ENCODE assay signal across 8 cellular contexts in the genomic region with DNA sequence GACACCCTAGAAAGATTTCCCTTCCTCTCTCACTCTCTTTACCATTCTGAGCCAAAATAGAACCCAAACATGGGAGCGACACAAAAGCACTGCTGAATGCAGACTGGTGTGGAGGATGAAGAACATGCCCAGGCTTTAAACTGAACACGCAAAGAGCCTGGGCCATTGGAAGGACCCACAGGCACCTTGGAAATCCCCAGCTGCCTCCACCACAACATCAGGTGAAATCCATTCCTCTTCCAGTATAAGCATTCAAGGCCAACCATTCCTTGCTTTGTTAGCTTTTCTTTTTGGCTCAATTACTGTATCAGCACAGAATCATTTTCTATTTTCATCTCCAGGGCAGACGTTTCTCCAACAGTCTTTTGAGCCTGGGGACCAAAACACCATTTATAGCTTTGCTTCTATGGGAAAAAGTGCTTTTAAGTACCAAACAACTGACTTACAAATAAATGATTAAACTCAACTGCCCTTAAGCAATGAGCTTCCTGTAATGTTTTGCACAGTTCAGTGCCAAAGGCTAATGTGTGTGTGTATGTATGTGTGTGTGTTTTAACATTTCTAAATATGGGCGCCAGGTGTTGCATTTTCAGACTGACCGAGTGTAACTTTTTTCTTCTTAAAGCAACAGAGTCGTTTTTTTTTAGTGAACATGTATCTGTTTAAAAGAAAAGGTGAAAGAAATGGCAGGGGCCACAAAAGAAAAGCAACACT. TPM values are rescaled to one million over a fixed set of nuclear protein-coding genes. Genes with fewer than 3 reads are reported as not detected.
A peak's percentile ranks its signal among the peaks of the same experiment; 100 is the strongest.
DNase-seq lines count a peak whose midpoint lies in the region; ATAC-seq and TF ChIP-seq lines count a peak whose summit lies in the region.

No MANE protein-coding gene starts in this region.

- no peaks in the 10 kb centered on the region for H3K9me3 ChIP-seq in MG63

- DNase-seq in HFF-Myc (ENCODE audit: extremely low read depth, low read depth) (peak; percentile 40), NCI-H1417 (lab: John Stamatoyannopoulos, UW) (peak; percentile 28 to 75 (median 38)), type B pancreatic cell (ENCODE audit: extremely low spot score, unreplicated experiment) (no peak), MG63 (no peak)
- DNase-seq in NK-92 treated with Interleukin-12 subunit alpha and Interleukin-12 subunit beta, amount 100 ng/mL, for 24 hours (lab: John Stamatoyannopoulos, UW), result no peak
- no peak for DNase-seq in stimulated activated CD4-positive, alpha-beta T cell treated with anti-CD3 and anti-CD28 coated beads, Interleukin-2, amount 100 ng/mL, for 24 hours

- peak; percentile 43 for ATAC-seq in GM18861 (IDR thresholded peaks at IDR 0.05; ENCODE audit: unreplicated experiment)
- ATAC-seq in esophagus mucosa, result peak; percentile 84

- H3K36me3 Mint-ChIP-seq in type B pancreatic cell, result no peaks in the 10 kb centered on the region

- peak overlapping the region; percentile 28 for H3K4me3 Mint-ChIP-seq in type B pancreatic cell

- H3K9me3 Mint-ChIP-seq in type B pancreatic cell, result peaks cover 4% of the 10 kb centered on the region

- TF ChIP-seq CTCF in HFF-Myc (IDR thresholded peaks at IDR 0.05; ENCODE audit: low read depth, low read length, missing control alignments) (no peak), type B pancreatic cell (conservative IDR thresholded peaks at IDR 0.05) (no peak)

- H3K27me3 ChIP-seq in MG63, result no peaks in the 10 kb centered on the region

- no peaks in the 10 kb centered on the region for H3K27me3 Mint-ChIP-seq in type B pancreatic cell

- H3K27ac Mint-ChIP-seq in type B pancreatic cell, result peak overlapping the region; percentile 77

- H3K4me1 Mint-ChIP-seq in type B pancreatic cell (ENCODE audit: unreplicated experiment), result peaks cover 9% of the 10 kb centered on the region

- no peaks in the 10 kb centered on the region for H3K36me3 ChIP-seq in MG63

- no peak overlapping the region for H3K4me3 ChIP-seq in HFF-Myc (replicated peaks; ENCODE audit: low read depth, low read length)
- H3K4me3 ChIP-seq in MG63, result no peak overlapping the region

RNA-seq across cellular contexts. Expression of a gene that starts 16.2 kb away (rescaled TPM):
- total RNA-seq in esophagus mucosa (51.3 TPM), type B pancreatic cell (ENCODE audit: low replicate concordance) (21.7 and 59.8 TPM in 2 replicates)
- not detected in 2 replicates for total RNA-seq in MG63 (2014; rRNA removed; shearing (Covaris generic); ENCODE audit: low replicate concordance)

RNA-seq across cellular contexts. Expression of a gene that starts 16.7 kb away (rescaled TPM):
- total RNA-seq in esophagus mucosa, result not detected
- not detected in 2 replicates for total RNA-seq in type B pancreatic cell (ENCODE audit: low replicate concordance)
- total RNA-seq in MG63 (2014; rRNA removed; shearing (Covaris generic); ENCODE audit: low replicate concordance), result not detected in 2 replicates

Comparison
In these comparisons a context has a peak if more than half of its experiments do, and no peak if none do; other contexts are left out.
1. DNase-seq: peak in HFF-Myc (single experiment) and NCI-H1417 (3 of 3); none in type B pancreatic cell (single experiment), MG63 (single experiment), NK-92 treated with Interleukin-12 subunit alpha and Interleukin-12 subunit beta, amount 100 ng/mL, for 24 hours (single experiment) and stimulated activated CD4-positive, alpha-beta T cell treated with anti-CD3 and anti-CD28 coated beads, Interleukin-2, amount 100 ng/mL, for 24 hours (0 of 2).
2. RNA of a gene that starts 16.2 kb away (total RNA-seq): 51.3 TPM in esophagus mucosa (single experiment) and 21.7 to 59.8 TPM in type B pancreatic cell; not detected in MG63; every median in the first group is over 10 times any median in the second.